ENCODE assay signal across 23 cellular contexts in the genomic region with DNA sequence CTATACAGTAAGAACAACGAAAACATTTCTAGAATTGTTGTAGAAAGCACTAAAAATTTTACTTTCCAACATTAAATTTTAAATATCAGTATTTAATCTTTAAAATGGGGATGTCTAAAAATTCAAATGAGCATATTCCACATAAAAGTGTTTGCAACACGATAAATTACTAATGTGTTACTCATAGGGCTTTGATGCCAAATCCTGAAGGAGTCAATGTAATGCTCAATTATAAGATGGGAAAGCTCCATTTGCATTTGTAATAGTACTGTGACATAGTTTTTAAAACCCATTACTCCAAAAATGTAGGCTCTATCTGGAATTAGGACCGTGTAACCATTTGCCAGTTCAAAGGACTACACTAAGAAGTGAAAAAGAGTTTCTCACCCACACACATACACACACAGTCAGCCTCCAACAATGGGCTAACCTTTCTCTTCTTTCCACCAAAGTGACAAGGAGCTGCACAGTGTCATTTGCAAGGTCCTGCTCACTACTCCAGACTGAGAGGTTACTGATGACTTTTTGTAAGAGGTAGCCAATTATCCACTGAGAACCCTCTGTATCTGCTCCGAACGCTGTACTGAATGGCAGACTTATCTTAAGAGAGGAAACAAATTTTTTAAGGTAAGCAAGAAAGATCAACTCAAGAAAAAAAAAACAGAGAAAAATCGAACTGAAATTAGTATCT. TPM values are rescaled to one million over a fixed set of nuclear protein-coding genes. Genes with fewer than 3 reads are reported as not detected.
A peak's percentile ranks its signal among the peaks of the same experiment; 100 is the strongest.
DNase-seq lines count a peak whose midpoint lies in the region; ATAC-seq, FAIRE-seq and TF ChIP-seq lines count a peak whose summit lies in the region.
"Had no signal": no experiment of that assay in that cellular context is flagged by ENCODE, and none has a peak within 500 bp of the region (broad histone marks: within the 10 kb centered on the region; RNA-seq: fewer than 3 reads in every experiment).

No MANE protein-coding gene starts in this region.

- no peak overlapping the region for H3K4me3 ChIP-seq in bronchial epithelial cell (ENCODE audit: low read depth, low read length)
- H3K4me3 ChIP-seq: coronary artery, suprapubic skin had no signal

- no peak for FAIRE-seq in bronchial epithelial cell (lab: Jason Lieb, UNC)
- FAIRE-seq: frontal cortex, urothelium cell line had no signal

- no peak for TF ChIP-seq CTCF in HFFc6 (IDR thresholded peaks at IDR 0.05)
- TF ChIP-seq CTCF in bronchial epithelial cell (IDR thresholded peaks at IDR 0.05; ENCODE audit: insufficient read depth, low read length, severe bottlenecking), result no peak
- TF ChIP-seq CTCF in foreskin keratinocyte (conservative IDR thresholded peaks at IDR 0.05), result no peak

- DNase-seq in EH (ENCODE audit: low read depth) (peak; percentile 45), HFFc6 (peak; percentile 29), bronchial epithelial cell (ENCODE audit: low read depth) (peak; percentile 67), foreskin keratinocyte (peak in 1 of 2 donors; percentile 7), hepatic stellate cell (ENCODE audit: low spot score) (no peak)
- DNase-seq: activated CD4-positive, CD25-positive, alpha-beta regulatory T cell treated with anti-CD3 and anti-CD28 coated beads, Interleukin-2, amount 50 U/mL, for 72 hours; activated naive CD4-positive, alpha-beta T cell treated with anti-CD3 and anti-CD28 coated beads, Interleukin-2, amount 50 U/mL, for 16 hours; activated T-cell treated with anti-CD3 and anti-CD28 coated beads, Interleukin-2, amount 50 U/mL, for 1 hour; CD4-positive, alpha-beta T cell; GDM1; hippocampal formation; KG1; NCI-H187 treated with DMSO at 0.1 percent for 48 hours; SHP77; SW 1271 had no signal

- no peak overlapping the region for H3K4me3 Mint-ChIP-seq in HFFc6
- H3K4me3 Mint-ChIP-seq: CD4-positive, alpha-beta T cell; neural crest cell had no signal

- H3K27me3 ChIP-seq in bronchial epithelial cell (ENCODE audit: control insufficient read depth, insufficient read depth, low read length) (no peaks in the 10 kb centered on the region), foreskin keratinocyte (no peaks in the 10 kb centered on the region)
- H3K27me3 ChIP-seq: suprapubic skin had no signal

- H3K27ac Mint-ChIP-seq in HFFc6, result no peak overlapping the region
- H3K27ac Mint-ChIP-seq: CD4-positive, alpha-beta T cell had no signal

- H3K4me1 Mint-ChIP-seq in HFFc6 (ENCODE audit: low read depth), result peaks cover 50% of the 10 kb centered on the region

- peaks cover 5% of the 10 kb centered on the region for H3K36me3 ChIP-seq in bronchial epithelial cell (ENCODE audit: control insufficient read depth, insufficient read depth, low read length)

- H3K4me1 ChIP-seq in foreskin keratinocyte, result no peaks in the 10 kb centered on the region

- H3K9me3 Mint-ChIP-seq in HFFc6, result no peaks in the 10 kb centered on the region
- H3K9me3 Mint-ChIP-seq: CD4-positive, alpha-beta T cell; neural crest cell had no signal

- peak; percentile 23 for ATAC-seq in foreskin keratinocyte
- ATAC-seq in HG03039 (IDR thresholded peaks at IDR 0.05; ENCODE audit: unreplicated experiment), result no peak
- no peak for ATAC-seq in GM21360 (IDR thresholded peaks at IDR 0.05; ENCODE audit: unreplicated experiment)
- ATAC-seq: HCT116 had no signal

- H3K27ac ChIP-seq in foreskin keratinocyte, result no peak overlapping the region
- H3K27ac ChIP-seq: coronary artery, suprapubic skin had no signal

- H3K27me3 Mint-ChIP-seq in HFFc6 (ENCODE audit: insufficient read depth), result peaks cover 2% of the 10 kb centered on the region
- H3K27me3 Mint-ChIP-seq: CD4-positive, alpha-beta T cell had no signal

- H3K36me3 Mint-ChIP-seq in HFFc6 (ENCODE audit: low read depth), result peaks cover 17% of the 10 kb centered on the region

RNA-seq across cellular contexts. Expression of a gene that starts 26.1 kb away (rescaled TPM):
- total RNA-seq in HFFc6 (2021; fragmentation: NEBNext Ultra II Directional; extraction: Animal tissue kit (Norgen Biotek cat#: 25700)), result 10 to 100 TPM; 10.7 to 17.1 (median 13.0) TPM
- total RNA-seq in bronchial epithelial cell, result 4.6 and 5.3 TPM in 2 replicates
- 7.7 and 10.2 TPM in 2 replicates for total RNA-seq in foreskin keratinocyte
- polyA plus RNA-seq in foreskin keratinocyte, result 11.3 and 14.4 TPM in 2 replicates
